In genomic region chr7:102115181-102115580, GRCh38 we compare ENCODE assay signal across 1 cellular context.
TF ChIP-seq lines count a peak whose summit lies in the region.

No MANE protein-coding gene starts in this region.

TF ChIP-seq in HepG2, 621 proteins besides CTCF, POLR2A, EP300 and RAD21 (continued from another document):
- TF ChIP-seq MNT (IDR thresholded peaks at IDR 0.05) (peak; percentile 67), SYNCRIP (IDR thresholded peaks at IDR 0.05; ENCODE audit: insufficient read depth, low read depth, low read length) (no peak)
